ENCODE assay signal across 22 cellular contexts in genomic region chr2:25499157-25499556, GRCh38.
"Had no signal": no experiment of that assay in that cellular context is flagged by ENCODE, and none has a peak within 500 bp of the region (broad histone marks: within the 10 kb centered on the region; RNA-seq: fewer than 3 reads in every experiment).

No MANE protein-coding gene starts in this region.

- H3K9me3 Mint-ChIP-seq: effector memory CD8-positive, alpha-beta T cell; endodermal cell; memory B cell had no signal

- H3K4me3 Mint-ChIP-seq: effector memory CD8-positive, alpha-beta T cell; endodermal cell; memory B cell had no signal

- H3K27me3 Mint-ChIP-seq: effector memory CD8-positive, alpha-beta T cell; memory B cell had no signal

- H3K27ac Mint-ChIP-seq: effector memory CD8-positive, alpha-beta T cell; endodermal cell; memory B cell had no signal

- H3K4me3 ChIP-seq: coronary artery, esophagus squamous epithelium, gastrocnemius medialis, heart right ventricle, left lung, lower lobe of right lung had no signal

- H3K27me3 ChIP-seq: esophagus squamous epithelium, gastrocnemius medialis, heart right ventricle, left lung had no signal

- H3K4me1 ChIP-seq: esophagus squamous epithelium, gastrocnemius medialis, heart right ventricle, left lung, lower lobe of right lung had no signal

- ATAC-seq: effector memory CD8-positive, alpha-beta T cell; esophagus mucosa; gastrocnemius medialis; heart right ventricle; left cardiac atrium; left lung; left ventricle myocardium superior; lower lobe of right lung had no signal

- DNase-seq: effector CD8-positive, alpha-beta T cell; effector memory CD8-positive, alpha-beta T cell; endodermal cell; erythroblast; esophagus squamous epithelium; foreskin fibroblast; foreskin melanocyte; gastrocnemius medialis; glutamatergic neuron; head of caudate nucleus; heart right ventricle; hippocampal formation; left cardiac atrium; left lung; left ventricle myocardium superior; lower lobe of right lung; mesendoderm; midbrain had no signal

- H3K27ac ChIP-seq: coronary artery, epithelial cell of prostate, esophagus squamous epithelium, gastrocnemius medialis, heart right ventricle, left lung, lower lobe of right lung had no signal

- H3K36me3 ChIP-seq: esophagus squamous epithelium, gastrocnemius medialis, heart right ventricle, left lung, lower lobe of right lung had no signal

- H3K9me3 ChIP-seq: esophagus squamous epithelium, gastrocnemius medialis, heart right ventricle, left lung, lower lobe of right lung had no signal
